Comparison of ENCODE assay signal across 23 cellular contexts in the genomic region with DNA sequence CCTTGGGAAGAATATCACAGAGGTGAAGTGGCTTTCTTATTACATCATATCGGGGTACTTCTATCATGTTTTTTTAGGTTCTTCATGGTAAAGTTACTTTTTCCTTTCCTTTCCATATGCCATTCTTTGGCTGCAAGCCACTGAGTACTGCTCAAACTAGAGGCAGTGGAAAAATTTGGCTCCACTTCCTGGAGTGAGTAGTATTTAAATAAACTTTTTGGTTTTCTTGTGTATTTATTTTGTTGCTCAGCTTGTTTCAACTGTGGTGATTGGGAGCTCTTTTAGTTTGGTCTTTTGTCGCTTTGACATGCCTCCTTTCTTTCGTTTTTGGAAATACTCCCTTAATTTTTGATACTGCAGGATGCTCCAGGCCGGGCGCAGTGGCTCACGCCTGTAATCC.
"Had no signal": no experiment of that assay in that cellular context is flagged by ENCODE, and none has a peak within 500 bp of the region (broad histone marks: within the 10 kb centered on the region; RNA-seq: fewer than 3 reads in every experiment).

No MANE protein-coding gene starts in this region.

- H3K27me3 Mint-ChIP-seq: activated CD4-positive, alpha-beta T cell treated with anti-CD3 and anti-CD28 coated beads, Interleukin-2, amount 10 ng/mL, durations not matched to agents 24 days and 14 days; activated naive CD4-positive, alpha-beta T cell treated with anti-CD3 and anti-CD28 coated beads, Interleukin-2, amount 10 ng/mL, durations not matched to agents 7 days and 5 days; activated naive CD8-positive, alpha-beta T cell treated with anti-CD3 and anti-CD28 coated beads, Interleukin-2, amount 50 U/mL, for 24 hours; memory B cell; naive thymus-derived CD4-positive, alpha-beta T cell; stimulated activated naive CD8-positive, alpha-beta T cell treated with anti-CD3 and anti-CD28 coated beads, Interleukin-15, Interleukin-2, amounts not matched to agents 100 ng/mL and 50 ng/mL, for 24 hours had no signal

- H3K4me1 ChIP-seq: gastroesophageal sphincter, heart left ventricle, neural progenitor cell, psoas muscle, transverse colon, uterus had no signal

- H3K4me3 Mint-ChIP-seq: activated CD4-positive, alpha-beta T cell treated with anti-CD3 and anti-CD28 coated beads, Interleukin-2, amount 10 ng/mL, durations not matched to agents 24 days and 14 days; activated CD8-positive, alpha-beta T cell treated with anti-CD3 and anti-CD28 coated beads, Interleukin-2, amount 10 ng/mL, durations not matched to agents 7 days and 5 days; activated naive CD4-positive, alpha-beta T cell treated with anti-CD3 and anti-CD28 coated beads, Interleukin-2, amount 10 ng/mL, durations not matched to agents 7 days and 5 days; activated naive CD8-positive, alpha-beta T cell treated with anti-CD3 and anti-CD28 coated beads, Interleukin-2, amount 50 U/mL, for 24 hours; activated T-cell treated with anti-CD3 and anti-CD28 coated beads, Interleukin-2, amount 50 U/mL, for 4 hours; memory B cell; naive thymus-derived CD4-positive, alpha-beta T cell; neural progenitor cell; stimulated activated naive CD8-positive, alpha-beta T cell treated with anti-CD3 and anti-CD28 coated beads, Interleukin-15, Interleukin-2, amounts not matched to agents 100 ng/mL and 50 ng/mL, for 24 hours had no signal

- H3K4me1 Mint-ChIP-seq: activated CD4-positive, alpha-beta T cell treated with anti-CD3 and anti-CD28 coated beads, Interleukin-2, amount 10 ng/mL, durations not matched to agents 24 days and 14 days; activated naive CD4-positive, alpha-beta T cell treated with anti-CD3 and anti-CD28 coated beads, Interleukin-2, amount 10 ng/mL, durations not matched to agents 7 days and 5 days; naive thymus-derived CD4-positive, alpha-beta T cell; neural progenitor cell had no signal

- H3K9me3 ChIP-seq: mucosa of descending colon, psoas muscle, transverse colon, uterus had no signal

- H3K27me3 ChIP-seq: cardiac muscle cell, gastroesophageal sphincter, heart left ventricle, neural progenitor cell, transverse colon, uterus had no signal

- H3K4me3 ChIP-seq: cardiac muscle cell, gastroesophageal sphincter, heart left ventricle, mucosa of descending colon, neural progenitor cell, psoas muscle, transverse colon, uterus had no signal

- H3K27ac Mint-ChIP-seq: activated CD4-positive, alpha-beta T cell treated with anti-CD3 and anti-CD28 coated beads, Interleukin-2, amount 10 ng/mL, durations not matched to agents 24 days and 14 days; activated CD8-positive, alpha-beta T cell treated with anti-CD3 and anti-CD28 coated beads, Interleukin-2, amount 10 ng/mL, durations not matched to agents 7 days and 5 days; activated naive CD4-positive, alpha-beta T cell treated with anti-CD3 and anti-CD28 coated beads, Interleukin-2, amount 10 ng/mL, durations not matched to agents 7 days and 5 days; activated naive CD8-positive, alpha-beta T cell treated with anti-CD3 and anti-CD28 coated beads, Interleukin-2, amount 50 U/mL, for 24 hours; memory B cell; naive thymus-derived CD4-positive, alpha-beta T cell; neural progenitor cell; stimulated activated naive CD8-positive, alpha-beta T cell treated with anti-CD3 and anti-CD28 coated beads, Interleukin-15, Interleukin-2, amounts not matched to agents 100 ng/mL and 50 ng/mL, for 24 hours had no signal

- H3K27ac ChIP-seq: cardiac muscle cell, gastroesophageal sphincter, heart left ventricle, neural progenitor cell, psoas muscle, transverse colon, uterus had no signal

- H3K36me3 ChIP-seq: cardiac muscle cell, neural progenitor cell, uterus had no signal

- DNase-seq: activated CD4-positive, alpha-beta T cell treated with anti-CD3 and anti-CD28 coated beads, Interleukin-2, amount 10 ng/mL, durations not matched to agents 24 days and 14 days; activated CD8-positive, alpha-beta memory T cell treated with anti-CD3 and anti-CD28 coated beads, Interleukin-2, amount 50 U/mL, for 4 hours; activated CD8-positive, alpha-beta T cell treated with anti-CD3 and anti-CD28 coated beads, Interleukin-2, amount 10 ng/mL, durations not matched to agents 7 days and 5 days; activated naive CD4-positive, alpha-beta T cell treated with anti-CD3 and anti-CD28 coated beads, Interleukin-2, amount 10 ng/mL, durations not matched to agents 7 days and 5 days; activated naive CD8-positive, alpha-beta T cell treated with anti-CD3 and anti-CD28 coated beads, Interleukin-2, amount 50 U/mL, for 24 hours; activated T-cell treated with anti-CD3 and anti-CD28 coated beads, Interleukin-2, amount 50 U/mL, for 4 hours; aorta; dermis blood vessel endothelial cell; heart left ventricle; kidney glomerular epithelial cell; left ventricle myocardium superior; mucosa of descending colon; naive thymus-derived CD4-positive, alpha-beta T cell; psoas muscle; right cardiac atrium; T1000; transverse colon; uterus had no signal
